ENCODE assay signal across 8 cellular contexts in the genomic region with DNA sequence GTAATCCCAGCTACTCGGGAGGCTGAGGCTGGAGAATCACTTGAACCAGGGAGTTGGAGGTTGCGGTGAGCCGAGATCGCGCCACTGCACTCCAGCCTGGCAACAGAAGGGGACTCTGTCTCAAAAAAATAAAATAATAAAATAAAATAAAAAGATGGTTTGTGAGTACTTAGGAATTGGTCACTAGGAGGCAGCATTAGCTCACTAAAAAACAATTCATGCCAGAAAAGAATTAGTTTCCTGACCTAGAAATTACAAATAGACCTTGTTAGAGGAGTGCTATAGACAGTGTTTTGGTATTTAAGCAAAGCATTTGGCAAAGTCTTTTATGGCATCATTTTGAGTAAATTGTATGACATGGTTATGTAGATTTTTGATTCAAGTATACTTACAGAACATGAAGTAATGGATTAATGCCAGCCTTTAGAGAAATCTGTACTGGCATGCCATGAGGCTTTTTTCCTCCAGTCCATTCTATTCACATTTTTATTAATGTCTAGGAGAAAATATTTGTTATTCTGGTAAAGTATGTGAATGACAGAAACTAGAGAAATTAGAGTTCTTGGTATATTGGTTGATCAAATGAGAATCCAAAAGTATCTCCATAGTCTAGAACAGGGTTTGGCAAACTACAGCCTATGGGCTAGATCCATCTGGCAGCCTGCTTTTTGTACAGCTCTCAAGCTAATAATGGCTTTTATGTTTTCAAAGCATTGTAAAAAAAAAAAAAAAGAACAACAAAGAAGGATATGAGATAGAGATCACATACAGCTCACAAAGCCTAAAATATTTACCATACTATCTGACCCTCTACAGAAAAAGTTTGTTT.
DNase-seq lines count a peak whose midpoint lies in the region; ATAC-seq and TF ChIP-seq lines count a peak whose summit lies in the region.

No MANE protein-coding gene starts in this region.

- CTCF ChIA-PET in activated CD8-positive, alpha-beta memory T cell treated with anti-CD3 and anti-CD28 coated beads, Interleukin-2, amount 10 ng/mL, durations not matched to agents 7 days and 5 days (lab: Charles Lee), result interaction anchor here (0.6 kb wide), 1 partner anchor 555 kb away, joined by 3 read pairs; no protein-coding TSS in a partner anchor

- no peaks in the 10 kb centered on the region for H3K9me3 ChIP-seq in NT2/D1 (ENCODE audit: insufficient read depth, low read length)

- H3K27ac Mint-ChIP-seq in activated CD8-positive, alpha-beta memory T cell treated with anti-CD3 and anti-CD28 coated beads, Interleukin-2, amount 10 ng/mL, durations not matched to agents 7 days and 5 days, result no peak overlapping the region

- H3K9me3 Mint-ChIP-seq in activated CD8-positive, alpha-beta memory T cell treated with anti-CD3 and anti-CD28 coated beads, Interleukin-2, amount 10 ng/mL, durations not matched to agents 7 days and 5 days (ENCODE audit: low read depth), result no peaks in the 10 kb centered on the region

- H3K9ac ChIP-seq in NT2/D1 (ENCODE audit: insufficient read length, low read depth), result no peak overlapping the region

- H3K36me3 ChIP-seq in NT2/D1 (ENCODE audit: insufficient read depth, insufficient read length, low read length), result no peaks in the 10 kb centered on the region

- H3K27me3 ChIP-seq in NT2/D1 (ENCODE audit: insufficient read depth, insufficient read length), result no peaks in the 10 kb centered on the region

- H3K4me3 ChIP-seq in GM12875 (ENCODE audit: low read depth, low read length) (no peak overlapping the region), NT2/D1 (ENCODE audit: insufficient read length, low read depth) (no peak overlapping the region), epithelial cell of esophagus (ENCODE audit: low read length) (no peak overlapping the region)

- ATAC-seq in activated CD8-positive, alpha-beta memory T cell treated with anti-CD3 and anti-CD28 coated beads, Interleukin-2, amount 10 ng/mL, durations not matched to agents 7 days and 5 days, result no peak

- H3K4me3 Mint-ChIP-seq in activated CD8-positive, alpha-beta memory T cell treated with anti-CD3 and anti-CD28 coated beads, Interleukin-2, amount 10 ng/mL, durations not matched to agents 7 days and 5 days, result no peak overlapping the region

- DNase-seq in NT2/D1 (ENCODE audit: low read depth, low spot score), result peak; percentile 13
- peak; percentile 66 for DNase-seq in epithelial cell of esophagus (ENCODE audit: low read depth)
- peak; percentile 0 for DNase-seq in putamen (ENCODE audit: low spot score)
- no peak for DNase-seq in activated naive CD4-positive, alpha-beta T cell treated with anti-CD3 and anti-CD28 coated beads, Interleukin-2, amount 50 U/mL, for 16 hours
- no peak for DNase-seq in activated CD4-positive, alpha-beta T cell treated with anti-CD3 and anti-CD28 coated beads for 4 hours
- no peak for DNase-seq in activated CD8-positive, alpha-beta memory T cell treated with anti-CD3 and anti-CD28 coated beads, Interleukin-2, amount 10 ng/mL, durations not matched to agents 7 days and 5 days
- DNase-seq in islet precursor cell, result no peak

- no peaks in the 10 kb centered on the region for H3K4me1 Mint-ChIP-seq in activated CD8-positive, alpha-beta memory T cell treated with anti-CD3 and anti-CD28 coated beads, Interleukin-2, amount 10 ng/mL, durations not matched to agents 7 days and 5 days

- H3K36me3 Mint-ChIP-seq in activated CD8-positive, alpha-beta memory T cell treated with anti-CD3 and anti-CD28 coated beads, Interleukin-2, amount 10 ng/mL, durations not matched to agents 7 days and 5 days, result no peaks in the 10 kb centered on the region

- TF ChIP-seq CTCF in GM12875 (IDR thresholded peaks at IDR 0.05; ENCODE audit: borderline replicate concordance, insufficient read depth, low read depth, low read length) (0 out of 2 replicates have a peak, but pooled peaks have one; percentile 4), epithelial cell of esophagus (IDR thresholded peaks at IDR 0.05; ENCODE audit: insufficient read depth, low read depth, low read length, missing control alignments) (peak; percentile 46)

- H3K27me3 Mint-ChIP-seq in activated CD8-positive, alpha-beta memory T cell treated with anti-CD3 and anti-CD28 coated beads, Interleukin-2, amount 10 ng/mL, durations not matched to agents 7 days and 5 days, result peaks cover 10% of the 10 kb centered on the region

- H3K4me1 ChIP-seq in NT2/D1 (ENCODE audit: insufficient read depth, insufficient read length), result no peaks in the 10 kb centered on the region

Comparison
In these comparisons a context has a peak if more than half of its experiments do, and no peak if none do; other contexts are left out.
1. DNase-seq: peak in NT2/D1 (single experiment), epithelial cell of esophagus (single experiment) and putamen (single experiment); none in activated naive CD4-positive, alpha-beta T cell treated with anti-CD3 and anti-CD28 coated beads, Interleukin-2, amount 50 U/mL, for 16 hours (single experiment), activated CD4-positive, alpha-beta T cell treated with anti-CD3 and anti-CD28 coated beads for 4 hours (0 of 2), activated CD8-positive, alpha-beta memory T cell treated with anti-CD3 and anti-CD28 coated beads, Interleukin-2, amount 10 ng/mL, durations not matched to agents 7 days and 5 days (single experiment) and islet precursor cell (single experiment).